In genomic region chr19:17625043-17625442, GRCh38 we compare ENCODE assay signal across 24 cellular contexts.
DNase-seq lines count a peak whose midpoint lies in the region; ATAC-seq, FAIRE-seq and TF ChIP-seq lines count a peak whose summit lies in the region.
"Had no signal": no experiment of that assay in that cellular context is flagged by ENCODE, and none has a peak within 500 bp of the region (broad histone marks: within the 10 kb centered on the region; RNA-seq: fewer than 3 reads in every experiment).

No MANE protein-coding gene starts in this region.

- H3K4me1 Mint-ChIP-seq in activated T-helper 17 cell treated with anti-CD3 and anti-CD28 coated beads, Interleukin-2, amount 50 U/mL, for 72 hours = no peaks in the 10 kb centered on the region
- H3K4me1 Mint-ChIP-seq: B cell had no signal

- H3K4me1 ChIP-seq in HEK293 (ENCODE audit: control insufficient read depth, insufficient read depth, low read length) (no peaks in the 10 kb centered on the region), lung (ENCODE audit: control insufficient read depth in 2 of 2, insufficient read depth in 2 of 2, low read length in 2 of 2) (no peaks in the 10 kb centered on the region), osteoblast (ENCODE audit: insufficient read depth, low read length) (no peaks in the 10 kb centered on the region), aorta (ENCODE audit: control insufficient read depth in 1 of 2, insufficient read depth in 2 of 2, low read length in 2 of 2) (no peaks in the 10 kb centered on the region), left lung (no peaks in the 10 kb centered on the region)
- no peaks in the 10 kb centered on the region for H3K4me1 ChIP-seq in effector memory CD4-positive, alpha-beta T cell (ENCODE audit: control insufficient read depth, insufficient read depth, low read length, poor library complexity, severe bottlenecking)
- H3K4me1 ChIP-seq: Caco-2 had no signal

- no peaks in the 10 kb centered on the region for H3K36me3 ChIP-seq in HEK293 (ENCODE audit: control insufficient read depth in 2 of 2, insufficient read depth in 1 of 2, low read length in 2 of 2)
- no peaks in the 10 kb centered on the region for H3K36me3 ChIP-seq in bronchial epithelial cell (ENCODE audit: control insufficient read depth, insufficient read depth, low read length)
- H3K36me3 ChIP-seq in lung (ENCODE audit: control insufficient read depth in 2 of 2, insufficient read depth in 2 of 2, low read length in 2 of 2) = no peaks in the 10 kb centered on the region
- no peaks in the 10 kb centered on the region for H3K36me3 ChIP-seq in osteoblast (ENCODE audit: insufficient read depth, low read length)
- H3K36me3 ChIP-seq in effector memory CD4-positive, alpha-beta T cell (ENCODE audit: control insufficient read depth, insufficient read depth, low read length) = no peaks in the 10 kb centered on the region
- no peaks in the 10 kb centered on the region for H3K36me3 ChIP-seq in aorta (ENCODE audit: control insufficient read depth in 1 of 2, insufficient read depth in 2 of 2, low read length in 1 of 2)
- H3K36me3 ChIP-seq in left lung = no peaks in the 10 kb centered on the region
- H3K36me3 ChIP-seq: BLaER1 treated with 17β-estradiol and CSF1 and Interleukin-3, amounts not matched to agents 10 nM and 100 nM had no signal

- intact Hi-C loops in aorta (cut with DNase I) = no loop called here
- intact Hi-C loops in left lung (cut with DNase I) = no loop called here

- TF ChIP-seq CTCF in HEK293 (tag by site-specific recombination; IDR thresholded peaks at IDR 0.05) (no peak), bronchial epithelial cell (IDR thresholded peaks at IDR 0.05; ENCODE audit: insufficient read depth, low read length, severe bottlenecking) (no peak), lung (IDR thresholded peaks at IDR 0.05; ENCODE audit: control extremely low read depth, extremely low read depth) (no peak), osteoblast (IDR thresholded peaks at IDR 0.05; ENCODE audit: extremely low read depth, low read depth, low read length) (no peak), left lung (IDR thresholded peaks at IDR 0.05) (no peak)

- H3K27ac ChIP-seq in HEK293 (ENCODE audit: extremely low read depth, low read depth, low read length) (no peak overlapping the region), lung (ENCODE audit: low read depth in 1 of 2, low read length in 1 of 2) (no peak overlapping the region), osteoblast (ENCODE audit: low read depth, low read length) (no peak overlapping the region), aorta (ENCODE audit: low read depth in 1 of 2, low read length in 2 of 2) (no peak overlapping the region), left lung (no peak overlapping the region)
- no peak overlapping the region for H3K27ac ChIP-seq in effector memory CD4-positive, alpha-beta T cell (ENCODE audit: insufficient read depth, low read length, poor library complexity, severe bottlenecking)
- H3K27ac ChIP-seq: BLaER1 treated with 17β-estradiol and CSF1 and Interleukin-3, amounts not matched to agents 10 nM and 100 nM; C4-2B had no signal

- H3K79me2 ChIP-seq in osteoblast (ENCODE audit: insufficient read depth, low read length) = no peaks in the 10 kb centered on the region

- ATAC-seq in lung (ENCODE audit: insufficient read depth, low FRiP score) (no peak), aorta (ENCODE audit: low FRiP score) (no peak), left lung (no peak)
- no peak for ATAC-seq in activated T-helper 17 cell treated with anti-CD3 and anti-CD28 coated beads, Interleukin-2, amount 50 U/mL, for 72 hours (replicated peaks)
- ATAC-seq: CD8-positive, alpha-beta T cell had no signal

- no peaks in the 10 kb centered on the region for H3K9me3 Mint-ChIP-seq in activated T-helper 17 cell treated with anti-CD3 and anti-CD28 coated beads, Interleukin-2, amount 50 U/mL, for 72 hours
- H3K9me3 Mint-ChIP-seq: CD4-positive, alpha-beta T cell had no signal

- CTCF ChIA-PET in HEK293 (lab: Yijun Ruan, JAX) = no interaction called here

- DNase-seq in bronchial epithelial cell (ENCODE audit: low read depth) (no peak), lung (ENCODE audit: low spot score) (no peak), osteoblast (ENCODE audit: insufficient read length, low spot score, missing footprints) (peak; percentile 79), aorta (no peak), left lung (no peak)
- DNase-seq in effector memory CD4-positive, alpha-beta T cell = no peak
- DNase-seq: 8988T; AML-193; Caco-2; Calu3; CD4-positive, alpha-beta T cell; CD8-positive, alpha-beta T cell; DMS79 treated with DMSO at 0.1 percent for 48 hours; GF-D8 had no signal

- peak; percentile 13 for FAIRE-seq in bronchial epithelial cell (lab: Jason Lieb, UNC)
- FAIRE-seq: A204.1, D721Med, G401.6, GM12891, GM19239 had no signal

- no peaks in the 10 kb centered on the region for H3K9me3 ChIP-seq in HEK293 (ENCODE audit: control insufficient read depth, insufficient read depth, low read depth, low read length)
- H3K9me3 ChIP-seq in lung (ENCODE audit: control insufficient read depth in 2 of 2, insufficient read depth in 1 of 2, low read length in 1 of 2) = peaks cover 0 to 8% of the 10 kb centered on the region in 2 donors
- H3K9me3 ChIP-seq in osteoblast (ENCODE audit: low read depth, low read length) = no peaks in the 10 kb centered on the region
- no peaks in the 10 kb centered on the region for H3K9me3 ChIP-seq in effector memory CD4-positive, alpha-beta T cell (ENCODE audit: control insufficient read depth, low read length)
- H3K9me3 ChIP-seq in aorta (ENCODE audit: control insufficient read depth, low read length) = peaks cover 6% of the 10 kb centered on the region
- H3K9me3 ChIP-seq in left lung = peaks cover 0 to 7% of the 10 kb centered on the region in 2 donors
- H3K9me3 ChIP-seq: Caco-2 had no signal

- H3K36me3 Mint-ChIP-seq in activated T-helper 17 cell treated with anti-CD3 and anti-CD28 coated beads, Interleukin-2, amount 50 U/mL, for 72 hours (ENCODE audit: low read depth) = no peaks in the 10 kb centered on the region
- H3K36me3 Mint-ChIP-seq: CD8-positive, alpha-beta T cell had no signal

- no peak overlapping the region for H3K4me2 ChIP-seq in osteoblast (ENCODE audit: insufficient read depth, low read length)
- H3K4me2 ChIP-seq: BLaER1 treated with 17β-estradiol and CSF1 and Interleukin-3, amounts not matched to agents 10 nM and 100 nM had no signal

- POLR2A ChIA-PET in HEK293 (lab: Yijun Ruan, JAX) = no interaction called here

- H3K27me3 Mint-ChIP-seq in activated T-helper 17 cell treated with anti-CD3 and anti-CD28 coated beads, Interleukin-2, amount 50 U/mL, for 72 hours = peaks cover 12% of the 10 kb centered on the region

- H3K27me3 ChIP-seq in bronchial epithelial cell (ENCODE audit: control insufficient read depth, insufficient read depth, low read length) = no peaks in the 10 kb centered on the region
- no peaks in the 10 kb centered on the region for H3K27me3 ChIP-seq in lung (ENCODE audit: control insufficient read depth, insufficient read depth)
- no peaks in the 10 kb centered on the region for H3K27me3 ChIP-seq in osteoblast (ENCODE audit: insufficient read depth, low read length)
- no peaks in the 10 kb centered on the region for H3K27me3 ChIP-seq in effector memory CD4-positive, alpha-beta T cell (replicated peaks; ENCODE audit: control insufficient read depth, insufficient read depth, low read length, poor library complexity, severe bottlenecking)
- H3K27me3 ChIP-seq in aorta (ENCODE audit: control insufficient read depth in 1 of 2, insufficient read depth in 2 of 2, low read length in 1 of 2) = no peaks in the 10 kb centered on the region
- no peaks in the 10 kb centered on the region for H3K27me3 ChIP-seq in left lung
- H3K27me3 ChIP-seq: BLaER1 treated with 17β-estradiol and CSF1 and Interleukin-3, amounts not matched to agents 10 nM and 100 nM had no signal

- H3K4me3 ChIP-seq in HEK293 (ENCODE audit: low read depth, low read length) (no peak overlapping the region), bronchial epithelial cell (ENCODE audit: low read depth, low read length) (no peak overlapping the region), lung (peak overlapping the region; percentile 2), osteoblast (ENCODE audit: insufficient read depth, low read length) (no peak overlapping the region), aorta (ENCODE audit: low read length in 2 of 2) (no peak overlapping the region), left lung (no peak overlapping the region)
- no peak overlapping the region for H3K4me3 ChIP-seq in effector memory CD4-positive, alpha-beta T cell (ENCODE audit: insufficient read depth, low read depth, low read length, poor library complexity, severe bottlenecking)
- H3K4me3 ChIP-seq: BLaER1 treated with 17β-estradiol and CSF1 and Interleukin-3, amounts not matched to agents 10 nM and 100 nM had no signal

- no peaks in the 10 kb centered on the region for H4K20me1 ChIP-seq in osteoblast (ENCODE audit: insufficient read depth, low read length)
- H4K20me1 ChIP-seq: BLaER1 treated with 17β-estradiol and CSF1 and Interleukin-3, amounts not matched to agents 10 nM and 100 nM had no signal

- no peak overlapping the region for H2AFZ ChIP-seq in osteoblast (ENCODE audit: low read length)

- no peak overlapping the region for H3K4me3 Mint-ChIP-seq in activated T-helper 17 cell treated with anti-CD3 and anti-CD28 coated beads, Interleukin-2, amount 50 U/mL, for 72 hours
- H3K4me3 Mint-ChIP-seq: B cell; CD4-positive, alpha-beta T cell; CD8-positive, alpha-beta T cell had no signal

- whole genome bisulfite sequencing in lung, 2 donors = 78 to 90% methylated on average over 1 of the region's 1 CpG
- 90% methylated on average over 1 of the region's 1 CpG for WGBS in aorta, 2 donors

- no peak overlapping the region for H3K27ac Mint-ChIP-seq in activated T-helper 17 cell treated with anti-CD3 and anti-CD28 coated beads, Interleukin-2, amount 50 U/mL, for 72 hours
- H3K27ac Mint-ChIP-seq: B cell; CD4-positive, alpha-beta T cell; CD8-positive, alpha-beta T cell had no signal

TF ChIP-seq in HEK293, 187 proteins besides CTCF, POLR2A, EP300 and RAD21:
- TF ChIP-seq ZNF16 (tag by site-specific recombination; IDR thresholded peaks at IDR 0.05; ENCODE audit: low read depth) (peak; percentile 88), ZNF311 (tag by site-specific recombination; IDR thresholded peaks at IDR 0.05; ENCODE audit: borderline replicate concordance) (no peak), GLI2 (tag by site-specific recombination; IDR thresholded peaks at IDR 0.05; ENCODE audit: borderline replicate concordance, low read depth) (no peak), ZNF548 (tag by site-specific recombination; IDR thresholded peaks at IDR 0.05) (no peak), ZNF211 (tag by site-specific recombination; IDR thresholded peaks at IDR 0.05; ENCODE audit: low read depth) (no peak), ZNF121 (tag by site-specific recombination; IDR thresholded peaks at IDR 0.05) (no peak), ZNF580 (tag by site-specific recombination; IDR thresholded peaks at IDR 0.05) (no peak), ZBTB7A (tag by site-specific recombination; IDR thresholded peaks at IDR 0.05; ENCODE audit: low read depth) (no peak), ZNF416 (tag by site-specific recombination; IDR thresholded peaks at IDR 0.05) (no peak)
